In the genomic region with DNA sequence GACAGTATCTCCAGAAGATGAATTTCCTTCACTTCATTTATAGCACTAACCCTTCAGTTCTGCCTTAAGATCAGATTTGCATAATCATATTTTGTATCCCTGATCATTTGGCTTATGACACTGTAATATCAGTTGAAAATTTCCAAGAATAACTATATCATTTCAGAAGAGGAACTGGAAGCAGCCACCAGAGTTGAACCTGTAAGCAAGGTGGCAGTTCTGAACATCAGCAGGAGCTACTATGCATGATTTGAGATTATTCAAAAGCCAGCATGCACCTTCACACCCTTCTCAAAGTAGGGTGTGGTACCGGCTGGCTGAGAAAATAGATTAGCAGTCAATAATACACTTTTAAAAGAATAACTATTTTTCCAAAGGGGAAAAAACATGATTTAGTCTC, we compare ENCODE assay signal across 1 cellular context.
TF ChIP-seq lines count a peak whose summit lies in the region.

No MANE protein-coding gene starts in this region.

TF ChIP-seq in GM12878, 131 proteins besides CTCF, POLR2A, EP300 and RAD21 (continued from another document):
- TF ChIP-seq, protein P1, sequence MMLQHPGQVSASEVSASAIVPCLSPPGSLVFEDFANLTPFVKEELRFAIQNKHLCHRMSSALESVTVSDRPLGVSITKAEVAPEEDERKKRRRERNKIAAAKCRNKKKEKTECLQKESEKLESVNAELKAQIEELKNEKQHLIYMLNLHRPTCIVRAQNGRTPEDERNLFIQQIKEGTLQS (IDR thresholded peaks at IDR 0.05; ENCODE audit: borderline replicate concordance, extremely low read depth, low read depth, low read length) = no peak
- TF ChIP-seq USF2 (IDR thresholded peaks at IDR 0.05; ENCODE audit: borderline replicate concordance, low read depth, low read length) (no peak), CHD4 (IDR thresholded peaks at IDR 0.05) (no peak), YY1 (IDR thresholded peaks at IDR 0.05; ENCODE audit: low read depth, low read length) (no peak), RAD51 (IDR thresholded peaks at IDR 0.05) (no peak), MTA3 (IDR thresholded peaks at IDR 0.05; ENCODE audit: borderline replicate concordance, low read length) (no peak), EGR1 (IDR thresholded peaks at IDR 0.05; ENCODE audit: borderline replicate concordance in 1 of 2, low read depth in 2 of 2, low read length in 2 of 2) (no peak), EZH2 (IDR thresholded peaks at IDR 0.05; ENCODE audit: borderline replicate concordance, control insufficient read depth, low read depth, low read length) (no peak), SPI1 (IDR thresholded peaks at IDR 0.05; ENCODE audit: borderline replicate concordance, insufficient read depth, low read depth, low read length) (peak; percentile 57), JUNB (IDR thresholded peaks at IDR 0.05) (no peak), MEF2B (IDR thresholded peaks at IDR 0.05; ENCODE audit: partially characterized antibody, poor library complexity, severe bottlenecking) (no peak), SRF (IDR thresholded peaks at IDR 0.05; ENCODE audit: low read depth in 2 of 2, low read length in 2 of 2) (no peak), CREM (IDR thresholded peaks at IDR 0.05; ENCODE audit: low read depth) (no peak), ASH2L (IDR thresholded peaks at IDR 0.05; ENCODE audit: borderline replicate concordance, low read depth) (no peak), BCL11A (IDR thresholded peaks at IDR 0.05; ENCODE audit: low read depth, low read length) (no peak), MTA2 (IDR thresholded peaks at IDR 0.05; ENCODE audit: low read depth) (no peak), KLF5 (IDR thresholded peaks at IDR 0.05; ENCODE audit: partially characterized antibody) (no peak), IKZF2 (IDR thresholded peaks at IDR 0.05) (peak; percentile 15 to 25; a peak in 1 of 4 replicates), MYC (IDR thresholded peaks at IDR 0.05; ENCODE audit: insufficient read depth, insufficient read length, insufficient replicate concordance, low read length, severe bottlenecking) (no peak)
- TF ChIP-seq, protein P2, sequence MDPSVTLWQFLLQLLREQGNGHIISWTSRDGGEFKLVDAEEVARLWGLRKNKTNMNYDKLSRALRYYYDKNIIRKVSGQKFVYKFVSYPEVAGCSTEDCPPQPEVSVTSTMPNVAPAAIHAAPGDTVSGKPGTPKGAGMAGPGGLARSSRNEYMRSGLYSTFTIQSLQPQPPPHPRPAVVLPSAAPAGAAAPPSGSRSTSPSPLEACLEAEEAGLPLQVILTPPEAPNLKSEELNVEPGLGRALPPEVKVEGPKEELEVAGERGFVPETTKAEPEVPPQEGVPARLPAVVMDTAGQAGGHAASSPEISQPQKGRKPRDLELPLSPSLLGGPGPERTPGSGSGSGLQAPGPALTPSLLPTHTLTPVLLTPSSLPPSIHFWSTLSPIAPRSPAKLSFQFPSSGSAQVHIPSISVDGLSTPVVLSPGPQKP (IDR thresholded peaks at IDR 0.05; ENCODE audit: low read depth, low read length) = no peak
- TF ChIP-seq, protein P3, sequence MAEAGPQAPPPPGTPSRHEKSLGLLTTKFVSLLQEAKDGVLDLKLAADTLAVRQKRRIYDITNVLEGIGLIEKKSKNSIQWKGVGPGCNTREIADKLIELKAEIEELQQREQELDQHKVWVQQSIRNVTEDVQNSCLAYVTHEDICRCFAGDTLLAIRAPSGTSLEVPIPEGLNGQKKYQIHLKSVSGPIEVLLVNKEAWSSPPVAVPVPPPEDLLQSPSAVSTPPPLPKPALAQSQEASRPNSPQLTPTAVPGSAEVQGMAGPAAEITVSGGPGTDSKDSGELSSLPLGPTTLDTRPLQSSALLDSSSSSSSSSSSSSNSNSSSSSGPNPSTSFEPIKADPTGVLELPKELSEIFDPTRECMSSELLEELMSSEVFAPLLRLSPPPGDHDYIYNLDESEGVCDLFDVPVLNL (IDR thresholded peaks at IDR 0.05; ENCODE audit: low read depth, low read length) = no peak
- TF ChIP-seq, protein P4, sequence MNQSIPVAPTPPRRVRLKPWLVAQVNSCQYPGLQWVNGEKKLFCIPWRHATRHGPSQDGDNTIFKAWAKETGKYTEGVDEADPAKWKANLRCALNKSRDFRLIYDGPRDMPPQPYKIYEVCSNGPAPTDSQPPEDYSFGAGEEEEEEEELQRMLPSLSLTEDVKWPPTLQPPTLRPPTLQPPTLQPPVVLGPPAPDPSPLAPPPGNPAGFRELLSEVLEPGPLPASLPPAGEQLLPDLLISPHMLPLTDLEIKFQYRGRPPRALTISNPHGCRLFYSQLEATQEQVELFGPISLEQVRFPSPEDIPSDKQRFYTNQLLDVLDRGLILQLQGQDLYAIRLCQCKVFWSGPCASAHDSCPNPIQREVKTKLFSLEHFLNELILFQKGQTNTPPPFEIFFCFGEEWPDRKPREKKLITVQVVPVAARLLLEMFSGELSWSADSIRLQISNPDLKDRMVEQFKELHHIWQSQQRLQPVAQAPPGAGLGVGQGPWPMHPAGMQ (IDR thresholded peaks at IDR 0.05; ENCODE audit: borderline replicate concordance) = no peak
